ENCODE assay signal across 9 cellular contexts in the genomic region with DNA sequence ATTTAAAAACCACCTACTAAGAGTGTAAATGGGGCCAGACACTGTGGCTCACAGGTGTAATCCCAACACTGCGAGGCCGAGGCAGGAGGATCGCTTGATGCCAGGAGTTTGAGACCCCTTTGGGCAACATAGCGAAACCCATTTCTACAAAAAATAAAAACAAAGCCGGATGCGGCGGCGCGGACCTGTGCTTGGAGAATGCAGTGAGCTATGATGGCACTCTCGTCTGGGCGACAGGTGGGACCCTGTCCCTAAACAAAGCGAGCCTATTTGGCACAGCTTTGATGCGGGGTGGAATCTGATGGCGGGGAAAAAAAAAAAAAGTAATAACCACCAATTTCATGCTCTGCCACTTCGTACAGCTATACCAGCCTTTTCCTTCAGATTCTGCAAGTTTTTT. TPM values are rescaled to one million over a fixed set of nuclear protein-coding genes. Genes with fewer than 3 reads are reported as not detected.
DNase-seq lines count a peak whose midpoint lies in the region; ATAC-seq and TF ChIP-seq lines count a peak whose summit lies in the region.
"Had no signal": no experiment of that assay in that cellular context is flagged by ENCODE, and none has a peak within 500 bp of the region (broad histone marks: within the 10 kb centered on the region; RNA-seq: fewer than 3 reads in every experiment).

No MANE protein-coding gene starts in this region.

- peak overlapping the region; percentile 89 for H3K27ac Mint-ChIP-seq in activated CD8-positive, alpha-beta T cell treated with anti-CD3 and anti-CD28 coated beads, Interleukin-2, amount 10 ng/mL, durations not matched to agents 7 days and 5 days
- H3K27ac Mint-ChIP-seq in glutamatergic neuron (ENCODE audit: unreplicated experiment) = peak overlapping the region; percentile 55

- peak overlapping the region; percentile 93 for H3K4me3 Mint-ChIP-seq in activated CD8-positive, alpha-beta T cell treated with anti-CD3 and anti-CD28 coated beads, Interleukin-2, amount 10 ng/mL, durations not matched to agents 7 days and 5 days
- peak overlapping the region; percentile 90 for H3K4me3 Mint-ChIP-seq in glutamatergic neuron (ENCODE audit: unreplicated experiment)

- peak overlapping the region; percentile 66 for H3K4me3 ChIP-seq in smooth muscle cell

- H2AFZ ChIP-seq in smooth muscle cell (ENCODE audit: low read depth) = no peak overlapping the region

- WGBS in smooth muscle cell (ENCODE audit: low lambda C conversion rate) = 29% methylated on average over 15 of the region's 15 CpGs

- peak; percentile 7 for DNase-seq in HT-29 (ENCODE audit: low spot score)
- DNase-seq in activated CD8-positive, alpha-beta T cell treated with anti-CD3 and anti-CD28 coated beads, Interleukin-2, amount 10 ng/mL, durations not matched to agents 7 days and 5 days = peak; percentile 31
- no peak for DNase-seq in glutamatergic neuron
- no peak for DNase-seq in smooth muscle cell (lab: John Stamatoyannopoulos, UW; ENCODE audit: unreplicated experiment)
- no peak for DNase-seq in putamen (ENCODE audit: low spot score)
- no peak for DNase-seq in COLO668 (lab: John Stamatoyannopoulos, UW; ENCODE audit: unreplicated experiment)
- no peak for DNase-seq in NCI-H1105 (lab: John Stamatoyannopoulos, UW)
- DNase-seq: NCI-H1930 had no signal

- peaks cover 6% of the 10 kb centered on the region for H3F3A ChIP-seq in smooth muscle cell (ENCODE audit: low read depth)

- no peak for ATAC-seq in activated CD8-positive, alpha-beta T cell treated with anti-CD3 and anti-CD28 coated beads, Interleukin-2, amount 10 ng/mL, durations not matched to agents 7 days and 5 days
- no peak for ATAC-seq in HG03378 (IDR thresholded peaks at IDR 0.05; ENCODE audit: unreplicated experiment)

- POLR2A ChIA-PET in activated CD8-positive, alpha-beta T cell treated with anti-CD3 and anti-CD28 coated beads, Interleukin-2, amount 10 ng/mL, durations not matched to agents 7 days and 5 days (lab: Charles Lee) = interaction anchor here (0.6 to 4.8 kb wide), 10 partner anchors 17 to 260 kb away, joined by 3 to 33 read pairs (median 8); partner anchors contain the start of genes ACAT2, SOD2 and WTAP

- no peak for TF ChIP-seq CTCF in glutamatergic neuron (IDR thresholded peaks at IDR 0.05; ENCODE audit: partially characterized antibody, unreplicated experiment)
- no peak for TF ChIP-seq CTCF in smooth muscle cell (IDR thresholded peaks at IDR 0.05; ENCODE audit: borderline replicate concordance, insufficient read depth, poor library complexity, severe bottlenecking)

- H3K27ac ChIP-seq in smooth muscle cell (ENCODE audit: low read depth) = peak overlapping the region; percentile 71

- H3K27me3 Mint-ChIP-seq in activated CD8-positive, alpha-beta T cell treated with anti-CD3 and anti-CD28 coated beads, Interleukin-2, amount 10 ng/mL, durations not matched to agents 7 days and 5 days (ENCODE audit: low read depth) = no peaks in the 10 kb centered on the region
- peaks cover 13% of the 10 kb centered on the region for H3K27me3 Mint-ChIP-seq in glutamatergic neuron (ENCODE audit: unreplicated experiment)

- peak overlapping the region; percentile 95 for H3K9ac ChIP-seq in smooth muscle cell (ENCODE audit: low read depth)

- peaks cover 31% of the 10 kb centered on the region for H3K4me1 ChIP-seq in smooth muscle cell (ENCODE audit: low read depth)

- peaks cover 85% of the 10 kb centered on the region for H3K79me2 ChIP-seq in smooth muscle cell (ENCODE audit: low read depth)

- peak overlapping the region; percentile 98 for H3K4me2 ChIP-seq in smooth muscle cell

- no peaks in the 10 kb centered on the region for H3K9me3 Mint-ChIP-seq in activated CD8-positive, alpha-beta T cell treated with anti-CD3 and anti-CD28 coated beads, Interleukin-2, amount 10 ng/mL, durations not matched to agents 7 days and 5 days (ENCODE audit: insufficient read depth)
- H3K9me3 Mint-ChIP-seq in glutamatergic neuron (ENCODE audit: unreplicated experiment) = peaks cover 13% of the 10 kb centered on the region

- no peaks in the 10 kb centered on the region for H3K9me3 ChIP-seq in smooth muscle cell (replicated peaks; ENCODE audit: low read depth)

- peaks cover 48% of the 10 kb centered on the region for H4K20me1 ChIP-seq in smooth muscle cell (ENCODE audit: low read depth)

- no peaks in the 10 kb centered on the region for H3K27me3 ChIP-seq in smooth muscle cell (ENCODE audit: low read depth)

- CTCF ChIA-PET in activated CD8-positive, alpha-beta T cell treated with anti-CD3 and anti-CD28 coated beads, Interleukin-2, amount 10 ng/mL, durations not matched to agents 7 days and 5 days (lab: Charles Lee) = interaction anchor here (0.6 to 1.1 kb wide), 4 partner anchors 67 to 228 kb away, joined by 3 read pairs; no protein-coding TSS in a partner anchor

- H3K36me3 Mint-ChIP-seq in activated CD8-positive, alpha-beta T cell treated with anti-CD3 and anti-CD28 coated beads, Interleukin-2, amount 10 ng/mL, durations not matched to agents 7 days and 5 days (ENCODE audit: low read depth) = peaks cover 75% of the 10 kb centered on the region
- H3K36me3 Mint-ChIP-seq in glutamatergic neuron (ENCODE audit: unreplicated experiment) = no peaks in the 10 kb centered on the region

- H3K4me1 Mint-ChIP-seq in activated CD8-positive, alpha-beta T cell treated with anti-CD3 and anti-CD28 coated beads, Interleukin-2, amount 10 ng/mL, durations not matched to agents 7 days and 5 days (ENCODE audit: low read depth) = peaks cover 58% of the 10 kb centered on the region
- H3K4me1 Mint-ChIP-seq in glutamatergic neuron (ENCODE audit: low read depth, unreplicated experiment) = peaks cover 28% of the 10 kb centered on the region

- H3K36me3 ChIP-seq in smooth muscle cell (ENCODE audit: low read depth) = peaks cover 22% of the 10 kb centered on the region

RNA-seq across cellular contexts. Expression of gene TCP1, which starts 1.1 kb away (rescaled TPM):
- total RNA-seq in HT-29 (2014; rRNA removed; shearing (Covaris generic)) = 382 and 401 TPM in 2 replicates
- total RNA-seq in activated CD8-positive, alpha-beta T cell treated with anti-CD3 and anti-CD28 coated beads, Interleukin-2, amount 10 ng/mL, durations not matched to agents 7 days and 5 days = 100 to 1,000 TPM; 263 to 277 TPM
- total RNA-seq in glutamatergic neuron (ENCODE audit: unreplicated experiment) (254 TPM), smooth muscle cell (132 and 153 TPM in 2 replicates)
- 124 and 125 TPM in 2 replicates for polyA plus RNA-seq in smooth muscle cell

RNA-seq across cellular contexts. Expression of gene MRPL18, which starts 2.0 kb away (rescaled TPM):
- 98.4 and 101 TPM in 2 replicates for total RNA-seq in HT-29 (2014; rRNA removed; shearing (Covaris generic))
- total RNA-seq in activated CD8-positive, alpha-beta T cell treated with anti-CD3 and anti-CD28 coated beads, Interleukin-2, amount 10 ng/mL, durations not matched to agents 7 days and 5 days = 10 to 100 TPM; 85.4 to 91.3 TPM
- 45.4 TPM for total RNA-seq in glutamatergic neuron (ENCODE audit: unreplicated experiment)
- total RNA-seq in smooth muscle cell = 78.9 and 107 TPM in 2 replicates
- 78.8 and 80.4 TPM in 2 replicates for polyA plus RNA-seq in smooth muscle cell

RNA-seq across cellular contexts. Expression of gene PNLDC1, which starts 11.8 kb away (rescaled TPM):
- total RNA-seq in HT-29 (2014; rRNA removed; shearing (Covaris generic)) = not detected in 2 replicates
- total RNA-seq in activated CD8-positive, alpha-beta T cell treated with anti-CD3 and anti-CD28 coated beads, Interleukin-2, amount 10 ng/mL, durations not matched to agents 7 days and 5 days = under 1 TPM; 0.57 to 0.79 TPM
- total RNA-seq in glutamatergic neuron (ENCODE audit: unreplicated experiment) (not detected), smooth muscle cell (not detected in 2 replicates)
- not detected in 2 replicates for polyA plus RNA-seq in smooth muscle cell

RNA-seq across cellular contexts. Expression of gene ACAT2, which starts 26.4 kb away (rescaled TPM):
- total RNA-seq in HT-29 (2014; rRNA removed; shearing (Covaris generic)) = 60.2 and 70.4 TPM in 2 replicates
- total RNA-seq in activated CD8-positive, alpha-beta T cell treated with anti-CD3 and anti-CD28 coated beads, Interleukin-2, amount 10 ng/mL, durations not matched to agents 7 days and 5 days = 10 to 100 TPM; 84.4 to 89.2 TPM
- total RNA-seq in glutamatergic neuron (ENCODE audit: unreplicated experiment) (228 TPM), smooth muscle cell (21.5 and 25.3 TPM in 2 replicates)
- polyA plus RNA-seq in smooth muscle cell = 51.0 and 82.5 TPM in 2 replicates

Comparison
In these comparisons a context has a peak if more than half of its experiments do, and no peak if none do; other contexts are left out.
1. DNase-seq: peak in HT-29 (single experiment) and activated CD8-positive, alpha-beta T cell treated with anti-CD3 and anti-CD28 coated beads, Interleukin-2, amount 10 ng/mL, durations not matched to agents 7 days and 5 days (single experiment); none in glutamatergic neuron (single experiment), smooth muscle cell (single experiment), putamen (single experiment), COLO668 (single experiment) and NCI-H1105 (single experiment).